In the genomic region with DNA sequence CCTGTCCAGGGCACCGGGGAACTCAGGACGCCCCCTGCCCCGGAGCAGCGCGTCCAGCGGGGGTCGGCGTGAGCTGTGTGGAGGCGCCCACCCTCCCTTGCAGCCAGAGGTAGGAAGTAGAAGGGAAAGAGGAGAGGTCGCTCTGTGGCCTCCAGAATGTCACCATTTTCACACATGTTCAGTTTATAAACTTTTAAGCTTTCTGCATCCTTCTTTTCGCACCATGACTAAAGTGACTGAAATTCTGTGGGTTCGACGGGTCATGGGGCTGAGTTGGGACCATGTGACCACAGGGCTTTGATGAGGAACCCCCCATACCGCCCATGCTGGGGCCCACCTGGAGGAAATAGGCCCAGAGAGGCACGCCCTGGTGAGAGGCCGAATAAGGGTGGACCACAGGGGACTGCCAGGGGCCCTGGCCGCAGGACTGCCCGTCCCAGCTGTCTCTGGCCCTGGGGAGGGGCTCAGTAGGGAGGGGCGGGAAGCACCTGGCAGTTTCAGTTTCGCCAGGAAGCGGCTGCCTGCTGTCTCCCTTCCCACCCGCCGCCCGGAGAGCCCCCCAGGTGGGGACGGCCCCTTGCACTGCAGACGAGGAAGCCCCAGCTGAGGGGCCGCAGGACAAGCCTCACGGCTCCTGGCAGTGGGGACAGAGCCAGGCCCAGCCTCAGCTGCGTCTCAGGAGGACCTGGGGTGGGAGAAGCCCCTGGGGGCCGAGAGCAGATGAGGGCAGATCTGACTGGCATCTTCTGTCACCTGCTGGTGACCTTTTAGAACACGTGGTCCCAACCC, we compare ENCODE assay signal across 9 cellular contexts. TPM values are rescaled to one million over a fixed set of nuclear protein-coding genes. Genes with fewer than 3 reads are reported as not detected.
DNase-seq lines count a peak whose midpoint lies in the region; ATAC-seq and TF ChIP-seq lines count a peak whose summit lies in the region.
"Had no signal": no experiment of that assay in that cellular context is flagged by ENCODE, and none has a peak within 500 bp of the region (broad histone marks: within the 10 kb centered on the region; RNA-seq: fewer than 3 reads in every experiment).

No MANE protein-coding gene starts in this region.

- POLR2A ChIA-PET in activated CD4-positive, alpha-beta T cell treated with anti-CD3 and anti-CD28 coated beads for 36 hours (lab: Charles Lee) = no interaction called here
- POLR2A ChIA-PET in activated CD4-positive, alpha-beta T cell treated with anti-CD3 and anti-CD28 coated beads, Interleukin-2, amount 10 ng/mL, durations not matched to agents 7 days and 5 days (lab: Charles Lee) = interaction anchor here (0.9 kb wide), 1 partner anchor 58 kb away, joined by 3 read pairs; no protein-coding TSS in a partner anchor

- no peaks in the 10 kb centered on the region for H3K36me3 ChIP-seq in NT2/D1 (ENCODE audit: insufficient read depth, insufficient read length, low read length)

- no peaks in the 10 kb centered on the region for H3K9me3 Mint-ChIP-seq in activated CD4-positive, alpha-beta T cell treated with anti-CD3 and anti-CD28 coated beads for 36 hours (ENCODE audit: low read depth)
- H3K9me3 Mint-ChIP-seq in activated CD4-positive, alpha-beta T cell treated with anti-CD3 and anti-CD28 coated beads, Interleukin-2, amount 10 ng/mL, durations not matched to agents 7 days and 5 days = no peaks in the 10 kb centered on the region
- H3K9me3 Mint-ChIP-seq in stimulated activated memory B cell treated with anti-CD40 and anti-IgM and Interleukin-4, amounts not matched to agents 10 μg/mL and 1 μg/mL and 100 μg/mL, for 72 hours = no peaks in the 10 kb centered on the region
- H3K9me3 Mint-ChIP-seq in mesothelial cell of epicardium = no peaks in the 10 kb centered on the region

- ATAC-seq in activated CD4-positive, alpha-beta T cell treated with anti-CD3 and anti-CD28 coated beads for 36 hours = peak; percentile 45
- peak; percentile 49 for ATAC-seq in HG02610 (IDR thresholded peaks at IDR 0.05; ENCODE audit: unreplicated experiment)
- ATAC-seq in stimulated activated memory B cell treated with anti-CD40 and anti-IgM and Interleukin-4, amounts not matched to agents 10 μg/mL and 1 μg/mL and 100 μg/mL, for 72 hours = peak; percentile 88
- ATAC-seq: A549 had no signal

- peaks cover 2% of the 10 kb centered on the region for H3K27me3 Mint-ChIP-seq in activated CD4-positive, alpha-beta T cell treated with anti-CD3 and anti-CD28 coated beads for 36 hours
- H3K27me3 Mint-ChIP-seq in activated CD4-positive, alpha-beta T cell treated with anti-CD3 and anti-CD28 coated beads, Interleukin-2, amount 10 ng/mL, durations not matched to agents 7 days and 5 days = peaks cover 1% of the 10 kb centered on the region
- H3K27me3 Mint-ChIP-seq in stimulated activated memory B cell treated with anti-CD40 and anti-IgM and Interleukin-4, amounts not matched to agents 10 μg/mL and 1 μg/mL and 100 μg/mL, for 72 hours = no peaks in the 10 kb centered on the region
- peaks cover 21% of the 10 kb centered on the region for H3K27me3 Mint-ChIP-seq in mesothelial cell of epicardium (ENCODE audit: low read depth)

- H3K9ac ChIP-seq in NT2/D1 (ENCODE audit: insufficient read length, low read depth) = peak overlapping the region; percentile 44

- H3K36me3 Mint-ChIP-seq in activated CD4-positive, alpha-beta T cell treated with anti-CD3 and anti-CD28 coated beads for 36 hours (ENCODE audit: low read depth) = no peaks in the 10 kb centered on the region
- H3K36me3 Mint-ChIP-seq in activated CD4-positive, alpha-beta T cell treated with anti-CD3 and anti-CD28 coated beads, Interleukin-2, amount 10 ng/mL, durations not matched to agents 7 days and 5 days (ENCODE audit: low read depth) = no peaks in the 10 kb centered on the region
- peaks cover 37% of the 10 kb centered on the region for H3K36me3 Mint-ChIP-seq in stimulated activated memory B cell treated with anti-CD40 and anti-IgM and Interleukin-4, amounts not matched to agents 10 μg/mL and 1 μg/mL and 100 μg/mL, for 72 hours
- no peaks in the 10 kb centered on the region for H3K36me3 Mint-ChIP-seq in mesothelial cell of epicardium

- intact Hi-C loops in activated CD4-positive, alpha-beta T cell treated with anti-CD3 and anti-CD28 coated beads for 36 hours (cut with DNase I, micrococcal nuclease) = no loop called here

- DNase-seq in activated CD4-positive, alpha-beta T cell treated with anti-CD3 and anti-CD28 coated beads for 36 hours = peak; percentile 41
- no peak for DNase-seq in activated CD4-positive, alpha-beta T cell treated with anti-CD3 and anti-CD28 coated beads, Interleukin-2, amount 10 ng/mL, durations not matched to agents 7 days and 5 days
- DNase-seq in NT2/D1 (ENCODE audit: low read depth, low spot score) = no peak
- DNase-seq in NCI-H146 (lab: John Stamatoyannopoulos, UW) = no peak
- DNase-seq in SKM-1 (lab: John Stamatoyannopoulos, UW; ENCODE audit: unreplicated experiment) = no peak
- DNase-seq in mesothelial cell of epicardium (ENCODE audit: low spot score in 2 of 2, unreplicated experiment in 2 of 2) = no peak

- no peak for TF ChIP-seq CTCF in mesothelial cell of epicardium (IDR thresholded peaks at IDR 0.05; ENCODE audit: unreplicated experiment)

- H3K9me3 ChIP-seq in NT2/D1 (ENCODE audit: insufficient read depth, low read length) = no peaks in the 10 kb centered on the region
- H3K9me3 ChIP-seq: A549 had no signal

- no peak overlapping the region for H3K4me3 Mint-ChIP-seq in activated CD4-positive, alpha-beta T cell treated with anti-CD3 and anti-CD28 coated beads for 36 hours
- H3K4me3 Mint-ChIP-seq in activated CD4-positive, alpha-beta T cell treated with anti-CD3 and anti-CD28 coated beads, Interleukin-2, amount 10 ng/mL, durations not matched to agents 7 days and 5 days = no peak overlapping the region
- H3K4me3 Mint-ChIP-seq in stimulated activated memory B cell treated with anti-CD40 and anti-IgM and Interleukin-4, amounts not matched to agents 10 μg/mL and 1 μg/mL and 100 μg/mL, for 72 hours = peak overlapping the region; percentile 71
- H3K4me3 Mint-ChIP-seq in mesothelial cell of epicardium = no peak overlapping the region

- H3K4me1 Mint-ChIP-seq in activated CD4-positive, alpha-beta T cell treated with anti-CD3 and anti-CD28 coated beads for 36 hours = peaks cover 6% of the 10 kb centered on the region
- H3K4me1 Mint-ChIP-seq in activated CD4-positive, alpha-beta T cell treated with anti-CD3 and anti-CD28 coated beads, Interleukin-2, amount 10 ng/mL, durations not matched to agents 7 days and 5 days = peaks cover 9% of the 10 kb centered on the region
- peaks cover 100% of the 10 kb centered on the region for H3K4me1 Mint-ChIP-seq in stimulated activated memory B cell treated with anti-CD40 and anti-IgM and Interleukin-4, amounts not matched to agents 10 μg/mL and 1 μg/mL and 100 μg/mL, for 72 hours
- no peaks in the 10 kb centered on the region for H3K4me1 Mint-ChIP-seq in mesothelial cell of epicardium

- no peak overlapping the region for H3K27ac Mint-ChIP-seq in activated CD4-positive, alpha-beta T cell treated with anti-CD3 and anti-CD28 coated beads for 36 hours
- no peak overlapping the region for H3K27ac Mint-ChIP-seq in activated CD4-positive, alpha-beta T cell treated with anti-CD3 and anti-CD28 coated beads, Interleukin-2, amount 10 ng/mL, durations not matched to agents 7 days and 5 days
- H3K27ac Mint-ChIP-seq in stimulated activated memory B cell treated with anti-CD40 and anti-IgM and Interleukin-4, amounts not matched to agents 10 μg/mL and 1 μg/mL and 100 μg/mL, for 72 hours = peak overlapping the region; percentile 90
- H3K27ac Mint-ChIP-seq in mesothelial cell of epicardium = no peak overlapping the region

- CTCF ChIA-PET in activated CD4-positive, alpha-beta T cell treated with anti-CD3 and anti-CD28 coated beads for 36 hours (lab: Charles Lee) = no interaction called here
- CTCF ChIA-PET in activated CD4-positive, alpha-beta T cell treated with anti-CD3 and anti-CD28 coated beads, Interleukin-2, amount 10 ng/mL, durations not matched to agents 7 days and 5 days (lab: Charles Lee) = interaction anchor here (0.8 kb wide), 1 partner anchor 16 kb away, joined by 3 read pairs; no protein-coding TSS in a partner anchor

- H3K4me1 ChIP-seq in NT2/D1 (ENCODE audit: insufficient read depth, insufficient read length) = peaks cover 17% of the 10 kb centered on the region
- H3K4me1 ChIP-seq: A549 had no signal

- no peak overlapping the region for H3K4me3 ChIP-seq in NT2/D1 (ENCODE audit: insufficient read length, low read depth)
- H3K4me3 ChIP-seq: A549 had no signal

- no peaks in the 10 kb centered on the region for H3K27me3 ChIP-seq in NT2/D1 (ENCODE audit: insufficient read depth, insufficient read length)

RNA-seq across cellular contexts. Expression of gene CBFA2T3, which starts 9.0 kb away (rescaled TPM):
- under 1 TPM; 0.30 to 0.34 TPM for total RNA-seq in activated CD4-positive, alpha-beta T cell treated with anti-CD3 and anti-CD28 coated beads for 36 hours
- not detected for total RNA-seq in activated CD4-positive, alpha-beta T cell treated with anti-CD3 and anti-CD28 coated beads, Interleukin-2, amount 10 ng/mL, durations not matched to agents 7 days and 5 days
- 10.1 to 11.5 TPM (median 10.1 TPM) in 3 replicates for total RNA-seq in mesothelial cell of epicardium
